In the genomic region with DNA sequence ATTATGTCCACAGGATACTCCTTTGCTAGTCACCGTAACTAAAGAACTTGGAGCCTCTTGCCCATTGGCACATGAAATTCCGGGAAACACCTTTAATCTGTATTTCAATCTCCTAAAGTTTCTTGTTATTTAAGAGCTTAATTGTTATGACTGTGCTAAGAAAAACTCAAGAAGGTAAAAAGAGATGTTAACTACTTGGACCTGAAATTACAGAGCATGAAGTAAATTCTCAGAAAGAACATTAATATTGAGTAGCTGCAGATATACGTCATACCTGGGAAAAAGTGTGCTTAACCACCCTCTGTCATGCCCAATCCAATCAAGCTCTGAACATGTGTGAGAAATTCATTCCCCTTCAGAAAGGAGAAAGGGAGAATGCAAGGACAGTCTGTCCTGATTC, we compare ENCODE assay signal across 19 cellular contexts.
"Had no signal": no experiment of that assay in that cellular context is flagged by ENCODE, and none has a peak within 500 bp of the region (broad histone marks: within the 10 kb centered on the region; RNA-seq: fewer than 3 reads in every experiment).

No MANE protein-coding gene starts in this region.

- H3K27me3 ChIP-seq: SJSA1 had no signal

- H3K36me3 ChIP-seq: SJSA1 had no signal

- H3K9me3 ChIP-seq: SJSA1 had no signal

- H3K4me3 ChIP-seq: SJSA1, SK-N-MC had no signal

- H3K4me1 ChIP-seq: SJSA1 had no signal

- H3K27ac ChIP-seq: SJSA1, SK-N-MC had no signal

- DNase-seq: KBM-7, MV-4-11, NCI-H1048, NCI-H1105, NCI-H1417, NCI-H1436 treated with DMSO at 0.1 percent for 48 hours, NCI-H1694, NCI-H187 treated with DMSO at 0.1 percent for 48 hours, NCI-H2081, NCI-H2107, NCI-H2227 treated with DMSO at 0.1 percent for 48 hours, NCI-H524 treated with DMSO at 0.1 percent for 48 hours, NCI-H69, NCI-H774, Right ventricle myocardium superior, RPMI8226, SIG-M5 had no signal
